Comparison of ENCODE assay signal across 1 cellular context in the genomic region with DNA sequence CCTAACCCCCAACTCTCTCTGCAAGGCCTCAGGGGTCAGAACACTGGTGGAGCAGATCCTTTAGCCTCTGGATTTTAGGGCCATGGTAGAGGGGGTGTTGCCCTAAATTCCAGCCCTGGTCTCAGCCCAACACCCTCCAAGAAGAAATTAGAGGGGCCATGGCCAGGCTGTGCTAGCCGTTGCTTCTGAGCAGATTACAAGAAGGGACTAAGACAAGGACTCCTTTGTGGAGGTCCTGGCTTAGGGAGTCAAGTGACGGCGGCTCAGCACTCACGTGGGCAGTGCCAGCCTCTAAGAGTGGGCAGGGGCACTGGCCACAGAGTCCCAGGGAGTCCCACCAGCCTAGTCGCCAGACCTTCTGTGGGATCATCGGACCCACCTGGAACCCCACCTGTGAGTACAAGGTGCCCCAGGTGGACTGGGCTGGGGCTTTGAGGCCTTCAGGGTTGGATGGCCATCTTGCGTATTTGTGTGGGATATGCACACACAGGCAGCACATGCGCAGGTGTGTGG.
A peak's percentile ranks its signal among the peaks of the same experiment; 100 is the strongest.
TF ChIP-seq lines count a peak whose summit lies in the region.

TSS of gene BEST1 (plus strand) at position 317 of the 513 bp plus-strand sequence. CDS start 1,456 bp downstream, outside the sequence.

TF ChIP-seq in K562, 482 proteins besides CTCF, POLR2A, EP300 and RAD21 (continued from another document):
- TF ChIP-seq, protein P1, sequence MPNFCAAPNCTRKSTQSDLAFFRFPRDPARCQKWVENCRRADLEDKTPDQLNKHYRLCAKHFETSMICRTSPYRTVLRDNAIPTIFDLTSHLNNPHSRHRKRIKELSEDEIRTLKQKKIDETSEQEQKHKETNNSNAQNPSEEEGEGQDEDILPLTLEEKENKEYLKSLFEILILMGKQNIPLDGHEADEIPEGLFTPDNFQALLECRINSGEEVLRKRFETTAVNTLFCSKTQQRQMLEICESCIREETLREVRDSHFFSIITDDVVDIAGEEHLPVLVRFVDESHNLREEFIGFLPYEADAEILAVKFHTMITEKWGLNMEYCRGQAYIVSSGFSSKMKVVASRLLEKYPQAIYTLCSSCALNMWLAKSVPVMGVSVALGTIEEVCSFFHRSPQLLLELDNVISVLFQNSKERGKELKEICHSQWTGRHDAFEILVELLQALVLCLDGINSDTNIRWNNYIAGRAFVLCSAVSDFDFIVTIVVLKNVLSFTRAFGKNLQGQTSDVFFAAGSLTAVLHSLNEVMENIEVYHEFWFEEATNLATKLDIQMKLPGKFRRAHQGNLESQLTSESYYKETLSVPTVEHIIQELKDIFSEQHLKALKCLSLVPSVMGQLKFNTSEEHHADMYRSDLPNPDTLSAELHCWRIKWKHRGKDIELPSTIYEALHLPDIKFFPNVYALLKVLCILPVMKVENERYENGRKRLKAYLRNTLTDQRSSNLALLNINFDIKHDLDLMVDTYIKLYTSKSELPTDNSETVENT (CRISPR knock-in tag; IDR thresholded peaks at IDR 0.05) = no peak
- TF ChIP-seq ARNT (IDR thresholded peaks at IDR 0.05) (no peak), NCOA2 (IDR thresholded peaks at IDR 0.05; ENCODE audit: partially characterized antibody in 2 of 2) (no peak), PRDM10 (IDR thresholded peaks at IDR 0.05; ENCODE audit: partially characterized antibody) (no peak), TOE1 (IDR thresholded peaks at IDR 0.05; ENCODE audit: borderline replicate concordance) (no peak; the same call in 1 of the 2 replicates), TOE1 (CRISPR knock-in tag; IDR thresholded peaks at IDR 0.05; ENCODE audit: borderline replicate concordance, low read depth) (no peak), FIP1L1 (IDR thresholded peaks at IDR 0.05; ENCODE audit: low read depth, low read length, poor library complexity, severe bottlenecking) (no peak), BDP1 (IDR thresholded peaks at IDR 0.05; ENCODE audit: insufficient read depth, insufficient read length) (no peak), PURB (CRISPR knock-in tag; IDR thresholded peaks at IDR 0.05; ENCODE audit: low read depth) (no peak), ZNF778 (CRISPR knock-in tag; IDR thresholded peaks at IDR 0.05) (no peak), PHB2 (IDR thresholded peaks at IDR 0.05; ENCODE audit: low read depth) (no peak)
- TF ChIP-seq, protein P2, sequence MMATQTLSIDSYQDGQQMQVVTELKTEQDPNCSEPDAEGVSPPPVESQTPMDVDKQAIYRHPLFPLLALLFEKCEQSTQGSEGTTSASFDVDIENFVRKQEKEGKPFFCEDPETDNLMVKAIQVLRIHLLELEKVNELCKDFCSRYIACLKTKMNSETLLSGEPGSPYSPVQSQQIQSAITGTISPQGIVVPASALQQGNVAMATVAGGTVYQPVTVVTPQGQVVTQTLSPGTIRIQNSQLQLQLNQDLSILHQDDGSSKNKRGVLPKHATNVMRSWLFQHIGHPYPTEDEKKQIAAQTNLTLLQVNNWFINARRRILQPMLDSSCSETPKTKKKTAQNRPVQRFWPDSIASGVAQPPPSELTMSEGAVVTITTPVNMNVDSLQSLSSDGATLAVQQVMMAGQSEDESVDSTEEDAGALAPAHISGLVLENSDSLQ (IDR thresholded peaks at IDR 0.05) = no peak
- TF ChIP-seq, protein P3, sequence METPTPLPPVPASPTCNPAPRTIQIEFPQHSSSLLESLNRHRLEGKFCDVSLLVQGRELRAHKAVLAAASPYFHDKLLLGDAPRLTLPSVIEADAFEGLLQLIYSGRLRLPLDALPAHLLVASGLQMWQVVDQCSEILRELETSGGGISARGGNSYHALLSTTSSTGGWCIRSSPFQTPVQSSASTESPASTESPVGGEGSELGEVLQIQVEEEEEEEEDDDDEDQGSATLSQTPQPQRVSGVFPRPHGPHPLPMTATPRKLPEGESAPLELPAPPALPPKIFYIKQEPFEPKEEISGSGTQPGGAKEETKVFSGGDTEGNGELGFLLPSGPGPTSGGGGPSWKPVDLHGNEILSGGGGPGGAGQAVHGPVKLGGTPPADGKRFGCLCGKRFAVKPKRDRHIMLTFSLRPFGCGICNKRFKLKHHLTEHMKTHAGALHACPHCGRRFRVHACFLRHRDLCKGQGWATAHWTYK (CRISPR knock-in tag; IDR thresholded peaks at IDR 0.05) = peak; percentile 59
